ENCODE assay signal across 16 cellular contexts in the genomic region with DNA sequence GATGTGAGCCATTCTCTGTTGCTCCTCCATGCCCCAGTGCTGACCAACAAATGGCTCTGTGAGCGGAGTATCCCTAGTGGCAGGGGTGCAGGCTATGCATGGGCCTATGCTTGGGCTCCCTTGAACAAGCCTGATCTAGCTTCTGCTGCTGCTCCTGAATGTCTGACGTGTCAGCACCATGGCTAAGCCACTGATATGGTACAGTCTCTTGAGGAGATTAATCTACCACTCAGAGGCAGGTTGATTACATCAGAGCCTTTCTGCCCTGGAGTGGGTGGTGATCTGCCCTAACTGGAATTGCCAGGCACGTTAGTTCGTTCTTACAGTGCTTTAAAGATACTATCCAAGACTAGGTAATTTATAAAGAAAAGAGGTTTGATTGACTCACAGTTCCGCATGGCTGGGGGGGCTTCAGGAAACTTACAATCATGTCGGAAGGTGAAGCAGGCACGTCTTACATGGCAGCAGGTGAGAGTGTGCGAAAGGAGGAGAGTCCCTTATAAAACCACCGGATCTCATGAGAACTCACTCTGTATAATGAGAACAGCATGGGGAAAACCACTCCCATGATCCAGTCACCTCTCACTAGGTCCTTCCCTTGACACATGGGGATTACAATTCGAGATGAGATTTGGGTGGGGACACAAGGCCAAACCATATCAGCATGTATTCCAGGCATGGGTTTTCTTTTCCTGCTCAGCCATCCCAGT. TPM values are rescaled to one million over a fixed set of nuclear protein-coding genes. Genes with fewer than 3 reads are reported as not detected.
DNase-seq lines count a peak whose midpoint lies in the region; ATAC-seq, FAIRE-seq and TF ChIP-seq lines count a peak whose summit lies in the region.
"Had no signal": no experiment of that assay in that cellular context is flagged by ENCODE, and none has a peak within 500 bp of the region (broad histone marks: within the 10 kb centered on the region; RNA-seq: fewer than 3 reads in every experiment).

No MANE protein-coding gene starts in this region.

- DNase-seq in mammary epithelial cell (peak; percentile 76), breast epithelium (ENCODE audit: low spot score in 2 of 2) (no peak), keratinocyte (ENCODE audit: low read depth, low spot score) (no peak), type B pancreatic cell (ENCODE audit: extremely low spot score, unreplicated experiment) (no peak), left ventricle myocardium inferior (no peak), HPDE6-E6E7 (ENCODE audit: extremely low spot score) (no peak)
- DNase-seq: 8988T; CD4-positive, CD25-positive, alpha-beta regulatory T cell; DMS53; GF-D8; GOT3; H9 had no signal

- H3K9ac ChIP-seq in mammary epithelial cell (ENCODE audit: insufficient read depth, low read length) (no peak overlapping the region), keratinocyte (ENCODE audit: control insufficient read depth, extremely low read depth, insufficient read depth, low read length) (no peak overlapping the region)
- H3K9ac ChIP-seq: BLaER1 treated with 17β-estradiol and CSF1 and Interleukin-3, amounts not matched to agents 10 nM and 100 nM had no signal

- H3K4me3 Mint-ChIP-seq in type B pancreatic cell, result no peak overlapping the region
- H3K4me3 Mint-ChIP-seq: CD4-positive, CD25-positive, alpha-beta regulatory T cell; H9 had no signal

- no peak for TF ChIP-seq POLR2A in breast epithelium (IDR thresholded peaks at IDR 0.05)

- H3K4me1 ChIP-seq in mammary epithelial cell (ENCODE audit: insufficient read depth, low read length) (no peaks in the 10 kb centered on the region), breast epithelium (no peaks in the 10 kb centered on the region), esophagus (ENCODE audit: control insufficient read depth in 2 of 2, insufficient read depth in 2 of 2, low read length in 1 of 2) (peaks cover 0 to 8% of the 10 kb centered on the region in 2 donors), keratinocyte (ENCODE audit: control insufficient read depth, extremely low read depth, insufficient read depth, low read length) (no peaks in the 10 kb centered on the region), left ventricle myocardium inferior (no peaks in the 10 kb centered on the region)
- H3K4me1 ChIP-seq: BLaER1 treated with 17β-estradiol and CSF1 and Interleukin-3, amounts not matched to agents 10 nM and 100 nM had no signal

- in situ Hi-C loops in mammary epithelial cell (cut with MboI; ENCODE audit: low sequenced_read_pairs in 2 of 2), result no loop called here

- H3K36me3 Mint-ChIP-seq in type B pancreatic cell, result peaks cover 3% of the 10 kb centered on the region
- H3K36me3 Mint-ChIP-seq: CD4-positive, CD25-positive, alpha-beta regulatory T cell had no signal

- H3K79me2 ChIP-seq in mammary epithelial cell (ENCODE audit: insufficient read depth, low read length) (no peaks in the 10 kb centered on the region), keratinocyte (ENCODE audit: control insufficient read depth, insufficient read depth, low read length) (no peaks in the 10 kb centered on the region)

- peak overlapping the region; percentile 77 for H3K27ac Mint-ChIP-seq in type B pancreatic cell
- H3K27ac Mint-ChIP-seq: CD4-positive, CD25-positive, alpha-beta regulatory T cell had no signal

- H3K27me3 ChIP-seq in mammary epithelial cell (ENCODE audit: insufficient read depth, low read length) (no peaks in the 10 kb centered on the region), breast epithelium (no peaks in the 10 kb centered on the region), esophagus (ENCODE audit: control insufficient read depth in 1 of 2, insufficient read depth in 2 of 2, low read length in 2 of 2) (no peaks in the 10 kb centered on the region), keratinocyte (ENCODE audit: control insufficient read depth, extremely low read depth, insufficient read depth, low read length) (peaks cover 5% of the 10 kb centered on the region), left ventricle myocardium inferior (ENCODE audit: low read depth) (peaks cover 78% of the 10 kb centered on the region)
- H3K27me3 ChIP-seq: BLaER1 treated with 17β-estradiol and CSF1 and Interleukin-3, amounts not matched to agents 10 nM and 100 nM had no signal

- CTCF ChIA-PET in mammary epithelial cell (lab: Charles Lee; ENCODE audit: low non-redundant PET), result no interaction called here

- H3K27ac ChIP-seq in mammary epithelial cell (ENCODE audit: insufficient read depth, low read depth, low read length) (no peak overlapping the region), breast epithelium (no peak overlapping the region), esophagus (ENCODE audit: low read depth in 2 of 2, low read length in 1 of 2) (peak overlapping the region; percentile 31 to 65), keratinocyte (ENCODE audit: control insufficient read depth, insufficient read depth, low read length) (no peak overlapping the region), left ventricle myocardium inferior (replicated peaks) (no peak overlapping the region)
- H3K27ac ChIP-seq: BLaER1 treated with 17β-estradiol and CSF1 and Interleukin-3, amounts not matched to agents 10 nM and 100 nM had no signal

- dilution Hi-C loops in mammary epithelial cell (cut with HindIII; ENCODE audit: low sequenced_read_pairs) (no loop called here), keratinocyte (cut with MboI; ENCODE audit: extremely low pct_ligation_motif_present, low sequenced_read_pairs) (no loop called here)

- TF ChIP-seq CTCF in mammary epithelial cell (conservative IDR thresholded peaks at IDR 0.05 in 1 of 2, IDR thresholded peaks at IDR 0.05 in 1 of 2; ENCODE audit: extremely low read depth in 1 of 2, insufficient read depth in 1 of 2, low read depth in 1 of 2, low read length in 2 of 2) (no peak), breast epithelium (IDR thresholded peaks at IDR 0.05) (no peak), keratinocyte (optimal IDR thresholded peaks at IDR 0.05 in 1 of 3, IDR thresholded peaks at IDR 0.05 in 1 of 3, conservative IDR thresholded peaks at IDR 0.05 in 1 of 3; ENCODE audit: extremely low read depth in 1 of 3, insufficient read depth in 2 of 3, low read length in 3 of 3) (no peak), type B pancreatic cell (conservative IDR thresholded peaks at IDR 0.05) (no peak), left ventricle myocardium inferior (IDR thresholded peaks at IDR 0.05; ENCODE audit: borderline replicate concordance) (no peak)

- intact Hi-C loops in mammary epithelial cell (cut with micrococcal nuclease), result no loop called here
- intact Hi-C loops in breast epithelium (cut with DNase I; ENCODE audit: low total_unique reads), result no loop called here
- intact Hi-C loops in left ventricle myocardium inferior (cut with micrococcal nuclease), result no loop called here

- H3K27me3 Mint-ChIP-seq in type B pancreatic cell, result peaks cover 12% of the 10 kb centered on the region

- BruUV-seq in mammary epithelial cell (replicated peaks; lab: Mats Ljungman, UMichigan), result no TSS peak

- H2AFZ ChIP-seq in mammary epithelial cell (ENCODE audit: low read depth, low read length), result no peak overlapping the region
- no peak overlapping the region for H2AFZ ChIP-seq in keratinocyte (ENCODE audit: control insufficient read depth, low read length)

- peak; percentile 29 for FAIRE-seq in keratinocyte (lab: Jason Lieb, UNC)
- FAIRE-seq: GM19239 had no signal

- H3K36me3 ChIP-seq in mammary epithelial cell (ENCODE audit: insufficient read depth, low read length) (no peaks in the 10 kb centered on the region), breast epithelium (no peaks in the 10 kb centered on the region), esophagus (ENCODE audit: control insufficient read depth in 2 of 2, insufficient read depth in 2 of 2, low read length in 1 of 2) (no peaks in the 10 kb centered on the region), keratinocyte (ENCODE audit: control insufficient read depth in 2 of 2, extremely low read depth in 1 of 2, insufficient read depth in 2 of 2, low read length in 2 of 2) (no peaks in the 10 kb centered on the region), left ventricle myocardium inferior (no peaks in the 10 kb centered on the region)
- H3K36me3 ChIP-seq: BLaER1 treated with 17β-estradiol and CSF1 and Interleukin-3, amounts not matched to agents 10 nM and 100 nM had no signal

- H3K4me3 ChIP-seq in mammary epithelial cell (replicated peaks in 1 of 3; ENCODE audit: insufficient read depth in 1 of 3, low read depth in 2 of 3, low read length in 3 of 3) (no peak overlapping the region), breast epithelium (no peak overlapping the region), esophagus (ENCODE audit: low read depth in 1 of 2, low read length in 2 of 2) (no peak overlapping the region), keratinocyte (ENCODE audit: control insufficient read depth in 2 of 3, extremely low read depth in 1 of 3, insufficient read depth in 2 of 3, low read depth in 1 of 3, low read length in 3 of 3) (no peak overlapping the region), left ventricle myocardium inferior (no peak overlapping the region)
- H3K4me3 ChIP-seq: BLaER1 treated with 17β-estradiol and CSF1 and Interleukin-3, amounts not matched to agents 10 nM and 100 nM had no signal

- WGBS in mammary epithelial cell (ENCODE audit: low coverage, missing lambda C conversion rate), result 70% methylated on average over 10 of the region's 10 CpGs
- WGBS in esophagus, 2 donors, result 49 to 63% methylated on average over 10 of the region's 10 CpGs

- H3K4me2 ChIP-seq in mammary epithelial cell (ENCODE audit: insufficient read depth, low read depth, low read length) (no peak overlapping the region), keratinocyte (ENCODE audit: control insufficient read depth, extremely low read depth, insufficient read depth, low read depth, low read length) (no peak overlapping the region)
- H3K4me2 ChIP-seq: BLaER1 treated with 17β-estradiol and CSF1 and Interleukin-3, amounts not matched to agents 10 nM and 100 nM had no signal

- no peak for ATAC-seq in HG03025 (IDR thresholded peaks at IDR 0.05; ENCODE audit: low FRiP score, unreplicated experiment)

- H4K20me1 ChIP-seq in mammary epithelial cell (ENCODE audit: insufficient read depth, low read length) (no peaks in the 10 kb centered on the region), keratinocyte (ENCODE audit: control insufficient read depth, extremely low read depth, insufficient read depth, low read length) (no peaks in the 10 kb centered on the region)
- H4K20me1 ChIP-seq: BLaER1 treated with 17β-estradiol and CSF1 and Interleukin-3, amounts not matched to agents 10 nM and 100 nM had no signal

- no peaks in the 10 kb centered on the region for H3K9me1 ChIP-seq in keratinocyte (ENCODE audit: control insufficient read depth, extremely low read depth, insufficient read depth, low read length)

- H3K4me1 Mint-ChIP-seq in type B pancreatic cell (ENCODE audit: unreplicated experiment), result no peaks in the 10 kb centered on the region
- H3K4me1 Mint-ChIP-seq: CD4-positive, CD25-positive, alpha-beta regulatory T cell had no signal

- H3K9me3 ChIP-seq in mammary epithelial cell (replicated peaks; ENCODE audit: insufficient read depth, low read length) (peaks cover 7% of the 10 kb centered on the region), breast epithelium (no peaks in the 10 kb centered on the region), esophagus (ENCODE audit: control insufficient read depth in 2 of 2, insufficient read depth in 1 of 2, low read depth in 1 of 2, low read length in 1 of 2) (no peaks in the 10 kb centered on the region), keratinocyte (ENCODE audit: control insufficient read depth, low read depth, low read length) (no peaks in the 10 kb centered on the region), left ventricle myocardium inferior (replicated peaks) (no peaks in the 10 kb centered on the region)

- peaks cover 5% of the 10 kb centered on the region for H3K9me3 Mint-ChIP-seq in type B pancreatic cell
- H3K9me3 Mint-ChIP-seq: H9 had no signal

RNA-seq across cellular contexts. Expression of a gene that starts 41.5 kb away (rescaled TPM):
- total RNA-seq in mammary epithelial cell, result under 1 TPM; 0.14 to 0.17 TPM
- 0.05 TPM for polyA plus RNA-seq in mammary epithelial cell
- not detected for polyA minus RNA-seq in mammary epithelial cell
- total RNA-seq in breast epithelium, result under 1 TPM in 2 of 3 donors, not detected in 1; 0.15 to 0.66 TPM
- under 1 TPM; 0.02 to 0.06 TPM for polyA plus RNA-seq in esophagus
- 0.01 to 0.32 TPM (median 0.08 TPM) in 3 replicates for polyA plus RNA-seq in keratinocyte
- polyA plus RNA-seq in keratinocyte (2011; ENCODE audit: low read depth), result 0.34 TPM
- 0.10 and 0.12 TPM in 2 replicates for polyA plus RNA-seq in keratinocyte (2011; cell fraction: cytosol; rRNA removed)
- polyA plus RNA-seq in keratinocyte (2011; cell fraction: nucleus; rRNA removed), result 0.34 and 0.53 TPM in 2 replicates
- polyA plus RNA-seq in keratinocyte (2012; ENCODE audit: low replicate concordance), result 0.06 and 0.17 TPM in 2 replicates
- polyA minus RNA-seq in keratinocyte, result 0.06 to 0.52 TPM (median 0.26 TPM) in 3 replicates
- polyA minus RNA-seq in keratinocyte (2011; cell fraction: cytosol; rRNA and poly(A)+ RNA removed), result not detected
- 0.11 and 0.16 TPM in 2 replicates for polyA minus RNA-seq in keratinocyte (2011; cell fraction: nucleus; rRNA and poly(A)+ RNA removed)
- total RNA-seq in type B pancreatic cell (ENCODE audit: low replicate concordance), result 0.60 and 3.7 TPM in 2 replicates
- not detected for total RNA-seq in left ventricle myocardium inferior
- total RNA-seq: CD4-positive, CD25-positive, alpha-beta regulatory T cell; H9 had no signal
- polyA plus RNA-seq: CD4-positive, CD25-positive, alpha-beta regulatory T cell had no signal

Comparison
In these comparisons a context has a peak if more than half of its experiments do, and no peak if none do; other contexts are left out.
1. H3K27ac ChIP-seq: peak in esophagus (2 of 2); none in mammary epithelial cell (single experiment), breast epithelium (0 of 2), keratinocyte (single experiment) and left ventricle myocardium inferior (single experiment).